In genomic region chr22:38201718-38202436, GRCh38 we compare ENCODE assay signal across 1 cellular context.
TF ChIP-seq lines count a peak whose summit lies in the region.

MAFF (plus strand) TSS chr22:38201994; CDS start chr22:38213854, 11,860 bp downstream.

TF ChIP-seq in HEK293, 187 proteins besides CTCF, POLR2A, EP300 and RAD21 (continued from another document and continues in another):
- peak; percentile 90 for TF ChIP-seq ZBTB6 (tag by site-specific recombination; IDR thresholded peaks at IDR 0.05)
- no peak for TF ChIP-seq ZFP3 (tag by site-specific recombination; IDR thresholded peaks at IDR 0.05; ENCODE audit: low read depth)
- TF ChIP-seq OSR2 (tag by site-specific recombination; IDR thresholded peaks at IDR 0.05) = no peak
- no peak for TF ChIP-seq ZNF221 (tag by site-specific recombination; IDR thresholded peaks at IDR 0.05; ENCODE audit: borderline replicate concordance)
- no peak for TF ChIP-seq REPIN1 (tag by site-specific recombination; IDR thresholded peaks at IDR 0.05; ENCODE audit: low read depth)
- no peak for TF ChIP-seq TCF7L2 (IDR thresholded peaks at IDR 0.05; ENCODE audit: borderline replicate concordance, low read depth, low read length)
- TF ChIP-seq ZNF423 (tag by site-specific recombination; IDR thresholded peaks at IDR 0.05) = no peak
- 0 out of 2 replicates have a peak, but pooled peaks have one; percentile 49 for TF ChIP-seq BCL11B (tag by site-specific recombination; IDR thresholded peaks at IDR 0.05; ENCODE audit: low read depth)
- no peak for TF ChIP-seq ZNF48 (tag by site-specific recombination; IDR thresholded peaks at IDR 0.05)
- TF ChIP-seq ZNF26 (tag by site-specific recombination; IDR thresholded peaks at IDR 0.05) = no peak
- no peak for TF ChIP-seq ZFP41 (tag by site-specific recombination; IDR thresholded peaks at IDR 0.05; ENCODE audit: borderline replicate concordance)
- peak; percentile 87 for TF ChIP-seq ZBTB26 (tag by site-specific recombination; optimal IDR thresholded peaks at IDR 0.05)
- TF ChIP-seq ZNF580 (tag by site-specific recombination; IDR thresholded peaks at IDR 0.05) = no peak
- TF ChIP-seq EGR2 (tag by site-specific recombination; IDR thresholded peaks at IDR 0.05; ENCODE audit: low read depth) = peak; percentile 56
- no peak for TF ChIP-seq ZBTB1 (tag by site-specific recombination; IDR thresholded peaks at IDR 0.05)
- no peak for TF ChIP-seq ZNF837 (tag by site-specific recombination; IDR thresholded peaks at IDR 0.05)
- no peak for TF ChIP-seq GFI1B (tag by site-specific recombination; IDR thresholded peaks at IDR 0.05)
- no peak for TF ChIP-seq ZNF488 (tag by site-specific recombination; IDR thresholded peaks at IDR 0.05)
- no peak for TF ChIP-seq ZNF555 (tag by site-specific recombination; conservative IDR thresholded peaks at IDR 0.05)
- TF ChIP-seq ZNF791 (tag by site-specific recombination; IDR thresholded peaks at IDR 0.05) = no peak
- TF ChIP-seq ZNF292 (tag by site-specific recombination; IDR thresholded peaks at IDR 0.05; ENCODE audit: borderline replicate concordance, low read depth) = no peak
- no peak for TF ChIP-seq ZNF707 (tag by site-specific recombination; IDR thresholded peaks at IDR 0.05)
- TF ChIP-seq ZNF148 (tag by site-specific recombination; IDR thresholded peaks at IDR 0.05; ENCODE audit: borderline replicate concordance) = no peak
- no peak for TF ChIP-seq ZSCAN18 (tag by site-specific recombination; IDR thresholded peaks at IDR 0.05)
- TF ChIP-seq ZNF792 (tag by site-specific recombination; IDR thresholded peaks at IDR 0.05) = no peak
- no peak for TF ChIP-seq ZNF302 (tag by site-specific recombination; IDR thresholded peaks at IDR 0.05; ENCODE audit: low read depth)
- TF ChIP-seq ZBTB11 (tag by site-specific recombination; conservative IDR thresholded peaks at IDR 0.05; ENCODE audit: low read depth) = no peak
- no peak for TF ChIP-seq ZNF514 (tag by site-specific recombination; IDR thresholded peaks at IDR 0.05)
- TF ChIP-seq ZNF558 (tag by site-specific recombination; IDR thresholded peaks at IDR 0.05) = no peak
- TF ChIP-seq ZNF174 (tag by site-specific recombination; IDR thresholded peaks at IDR 0.05) = no peak
- no peak for TF ChIP-seq KLF16 (tag by site-specific recombination; IDR thresholded peaks at IDR 0.05)
- TF ChIP-seq ZNF76 (tag by site-specific recombination; IDR thresholded peaks at IDR 0.05; ENCODE audit: borderline replicate concordance, low read depth) = 0 out of 2 replicates have a peak, but pooled peaks have one; percentile 17
- TF ChIP-seq ZNF211 (tag by site-specific recombination; IDR thresholded peaks at IDR 0.05; ENCODE audit: low read depth) = no peak
- peak; percentile 58 for TF ChIP-seq KLF17 (tag by site-specific recombination; IDR thresholded peaks at IDR 0.05)
- no peak for TF ChIP-seq HIC1 (tag by site-specific recombination; IDR thresholded peaks at IDR 0.05)
- peak; percentile 73 for TF ChIP-seq GLIS2 (tag by site-specific recombination; IDR thresholded peaks at IDR 0.05)
- TF ChIP-seq ZNF768 (tag by site-specific recombination; IDR thresholded peaks at IDR 0.05) = no peak
- no peak for TF ChIP-seq ZNF248 (tag by site-specific recombination; IDR thresholded peaks at IDR 0.05)
- no peak for TF ChIP-seq ZSCAN4 (tag by site-specific recombination; IDR thresholded peaks at IDR 0.05)
- TF ChIP-seq INSM2 (tag by site-specific recombination; IDR thresholded peaks at IDR 0.05) = peak; percentile 81
